In genomic region chr3:41418961-41419691, GRCh38 we compare ENCODE assay signal across 14 cellular contexts.
DNase-seq lines count a peak whose midpoint lies in the region; ATAC-seq, FAIRE-seq and TF ChIP-seq lines count a peak whose summit lies in the region.
"Had no signal": no experiment of that assay in that cellular context is flagged by ENCODE, and none has a peak within 500 bp of the region (broad histone marks: within the 10 kb centered on the region; RNA-seq: fewer than 3 reads in every experiment).

No MANE protein-coding gene starts in this region.

- H3K9me3 Mint-ChIP-seq in T-helper 1 cell treated with Interleukin-12 subunit alpha and Interleukin-12 subunit beta and Interleukin-4 antibody, amounts not matched to agents 30 μg/mL and 1 μg/mL, for 36 hours: no peaks in the 10 kb centered on the region

- H3K36me3 Mint-ChIP-seq in T-helper 1 cell treated with Interleukin-12 subunit alpha and Interleukin-12 subunit beta and Interleukin-4 antibody, amounts not matched to agents 30 μg/mL and 1 μg/mL, for 36 hours (ENCODE audit: low read depth): no peaks in the 10 kb centered on the region

- no peaks in the 10 kb centered on the region for H3K27me3 Mint-ChIP-seq in T-helper 1 cell treated with Interleukin-12 subunit alpha and Interleukin-12 subunit beta and Interleukin-4 antibody, amounts not matched to agents 30 μg/mL and 1 μg/mL, for 36 hours (ENCODE audit: low read depth)
- H3K27me3 Mint-ChIP-seq: progenitor cell of endocrine pancreas had no signal

- intact Hi-C loops in left ventricle myocardium inferior (cut with micrococcal nuclease): no loop called here

- H3K9ac ChIP-seq in fibroblast of lung (ENCODE audit: insufficient read depth, low read length): no peak overlapping the region

- no peaks in the 10 kb centered on the region for H3K79me2 ChIP-seq in fibroblast of lung (ENCODE audit: control insufficient read depth, insufficient read depth, low read length)

- H3K4me3 Mint-ChIP-seq in T-helper 1 cell treated with Interleukin-12 subunit alpha and Interleukin-12 subunit beta and Interleukin-4 antibody, amounts not matched to agents 30 μg/mL and 1 μg/mL, for 36 hours: peak overlapping the region; percentile 15

- H3K9me3 ChIP-seq in fibroblast of lung (ENCODE audit: control insufficient read depth, insufficient read depth, low read depth, low read length) (no peaks in the 10 kb centered on the region), left ventricle myocardium inferior (replicated peaks) (no peaks in the 10 kb centered on the region)
- H3K9me3 ChIP-seq: esophagus squamous epithelium, uterus had no signal

- H2AFZ ChIP-seq in fibroblast of lung (ENCODE audit: low read length): no peak overlapping the region

- no peak for TF ChIP-seq CTCF in fibroblast of lung (conservative IDR thresholded peaks at IDR 0.05 in 1 of 2, IDR thresholded peaks at IDR 0.05 in 1 of 2; ENCODE audit: low read depth in 1 of 2, low read length in 2 of 2)
- no peak for TF ChIP-seq CTCF in coronary artery (IDR thresholded peaks at IDR 0.05)
- TF ChIP-seq CTCF in left ventricle myocardium inferior (IDR thresholded peaks at IDR 0.05; ENCODE audit: borderline replicate concordance): no peak

- H3K27ac ChIP-seq in fibroblast of lung (ENCODE audit: insufficient read depth, low read length): no peak overlapping the region
- H3K27ac ChIP-seq in coronary artery: no peak overlapping the region
- no peak overlapping the region for H3K27ac ChIP-seq in left ventricle myocardium inferior (replicated peaks)
- H3K27ac ChIP-seq: esophagus squamous epithelium, uterus had no signal

- DNase-seq in stimulated activated CD4-positive, alpha-beta T cell treated with anti-CD3 and anti-CD28 coated beads, Interleukin-1b, Interleukin-23, amount 100 ng/mL, for 48 hours: peak; percentile 13
- no peak for DNase-seq in stimulated activated CD4-positive, alpha-beta T cell treated with anti-CD3 and anti-CD28 coated beads, Interleukin-12 subunit alpha, Interleukin-12 subunit beta, amount 100 ng/mL, for 4 hours
- DNase-seq in fibroblast of lung (ENCODE audit: low read depth in 2 of 2) (peak; percentile 66 to 80), urothelium cell line (ENCODE audit: low spot score) (peak; percentile 48), coronary artery (ENCODE audit: low spot score) (no peak), left ventricle myocardium inferior (no peak)
- DNase-seq: activated CD8-positive, alpha-beta memory T cell treated with anti-CD3 and anti-CD28 coated beads for 24 hours; DMS79; esophagus squamous epithelium; NCI-H1417 treated with DMSO at 0.1 percent for 48 hours; uterus had no signal

- no peaks in the 10 kb centered on the region for H3K36me3 ChIP-seq in fibroblast of lung (ENCODE audit: control insufficient read depth, insufficient read depth, low read length)
- H3K36me3 ChIP-seq in left ventricle myocardium inferior: no peaks in the 10 kb centered on the region
- H3K36me3 ChIP-seq: esophagus squamous epithelium, uterus had no signal

- no peak for FAIRE-seq in urothelium cell line (lab: Jason Lieb, UNC)

- no peak overlapping the region for H3K4me2 ChIP-seq in fibroblast of lung (ENCODE audit: extremely low read depth, insufficient read depth, low read length)

- H3K4me1 ChIP-seq in fibroblast of lung (ENCODE audit: control insufficient read depth, extremely low read depth, insufficient read depth, low read length): no peaks in the 10 kb centered on the region
- H3K4me1 ChIP-seq in left ventricle myocardium inferior: no peaks in the 10 kb centered on the region
- H3K4me1 ChIP-seq: esophagus squamous epithelium, uterus had no signal

- H4K20me1 ChIP-seq in fibroblast of lung (ENCODE audit: control insufficient read depth, extremely low read depth, insufficient read depth, low read length): no peaks in the 10 kb centered on the region

- H3K27ac Mint-ChIP-seq in T-helper 1 cell treated with Interleukin-12 subunit alpha and Interleukin-12 subunit beta and Interleukin-4 antibody, amounts not matched to agents 30 μg/mL and 1 μg/mL, for 36 hours: peak overlapping the region; percentile 28
- H3K27ac Mint-ChIP-seq: progenitor cell of endocrine pancreas had no signal

- no peak for ATAC-seq in GM18511 (IDR thresholded peaks at IDR 0.05; ENCODE audit: unreplicated experiment)

- H3K4me3 ChIP-seq in fibroblast of lung (replicated peaks in 1 of 4; ENCODE audit: control extremely low read depth in 1 of 4, insufficient read depth in 1 of 4, low read depth in 3 of 4, low read length in 4 of 4): no peak overlapping the region
- H3K4me3 ChIP-seq in coronary artery: no peak overlapping the region
- H3K4me3 ChIP-seq in left ventricle myocardium inferior: no peak overlapping the region
- H3K4me3 ChIP-seq: esophagus squamous epithelium, uterus had no signal

- H3K4me1 Mint-ChIP-seq in T-helper 1 cell treated with Interleukin-12 subunit alpha and Interleukin-12 subunit beta and Interleukin-4 antibody, amounts not matched to agents 30 μg/mL and 1 μg/mL, for 36 hours (ENCODE audit: low read depth): peaks cover 16% of the 10 kb centered on the region

- H3K27me3 ChIP-seq in fibroblast of lung (ENCODE audit: control insufficient read depth, insufficient read depth, low read length): no peaks in the 10 kb centered on the region
- no peaks in the 10 kb centered on the region for H3K27me3 ChIP-seq in left ventricle myocardium inferior (ENCODE audit: low read depth)
- H3K27me3 ChIP-seq: esophagus squamous epithelium, uterus had no signal

Comparison
In these comparisons a context has a peak if more than half of its experiments do, and no peak if none do; other contexts are left out.
1. DNase-seq: peak in stimulated activated CD4-positive, alpha-beta T cell treated with anti-CD3 and anti-CD28 coated beads, Interleukin-1b, Interleukin-23, amount 100 ng/mL, for 48 hours (single experiment), fibroblast of lung (2 of 2) and urothelium cell line (single experiment); none in stimulated activated CD4-positive, alpha-beta T cell treated with anti-CD3 and anti-CD28 coated beads, Interleukin-12 subunit alpha, Interleukin-12 subunit beta, amount 100 ng/mL, for 4 hours (single experiment), coronary artery (single experiment) and left ventricle myocardium inferior (single experiment).